18 cellular contexts compared by ENCODE assay signal in the genomic region with DNA sequence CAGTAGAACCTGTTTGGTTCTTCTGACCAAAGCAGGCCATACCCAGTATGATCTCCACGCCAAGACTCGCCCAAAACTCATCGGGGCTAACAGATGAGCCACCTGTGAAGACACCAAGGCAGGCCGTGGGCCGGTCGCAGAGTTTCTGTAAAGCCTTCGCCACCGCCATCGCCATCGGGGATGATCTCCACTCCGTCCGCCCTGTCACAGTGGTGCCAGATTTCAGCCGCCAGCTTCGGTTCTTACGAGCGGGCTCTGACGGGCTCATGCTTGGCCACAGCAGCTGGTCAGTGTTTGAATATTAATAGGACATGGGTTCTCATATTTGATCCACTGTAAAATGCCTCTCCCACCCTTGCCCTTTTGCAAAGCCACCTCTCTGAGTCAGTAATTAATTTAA.
"Had no signal": no experiment of that assay in that cellular context is flagged by ENCODE, and none has a peak within 500 bp of the region (broad histone marks: within the 10 kb centered on the region; RNA-seq: fewer than 3 reads in every experiment).

No MANE protein-coding gene starts in this region.

- H3K27ac Mint-ChIP-seq: activated naive CD4-positive, alpha-beta T cell treated with anti-CD3 and anti-CD28 coated beads, Interleukin-2, amount 10 ng/mL, durations not matched to agents 7 days and 5 days; activated naive CD8-positive, alpha-beta T cell treated with anti-CD3 and anti-CD28 coated beads for 36 hours; T-helper 17 cell; WTC11 had no signal

- H3K36me3 Mint-ChIP-seq: activated naive CD4-positive, alpha-beta T cell treated with anti-CD3 and anti-CD28 coated beads, Interleukin-2, amount 10 ng/mL, durations not matched to agents 7 days and 5 days; activated naive CD8-positive, alpha-beta T cell treated with anti-CD3 and anti-CD28 coated beads for 36 hours had no signal

- ATAC-seq: activated T-cell treated with anti-CD3 and anti-CD28 coated beads, Interleukin-2, amount 50 U/mL, for 4 hours; T-helper 17 cell; WTC11 had no signal

- H3K27me3 Mint-ChIP-seq: activated naive CD4-positive, alpha-beta T cell treated with anti-CD3 and anti-CD28 coated beads, Interleukin-2, amount 10 ng/mL, durations not matched to agents 7 days and 5 days had no signal

- H3K4me3 Mint-ChIP-seq: activated naive CD4-positive, alpha-beta T cell treated with anti-CD3 and anti-CD28 coated beads, Interleukin-2, amount 10 ng/mL, durations not matched to agents 7 days and 5 days; activated naive CD8-positive, alpha-beta T cell treated with anti-CD3 and anti-CD28 coated beads for 36 hours; activated T-cell treated with anti-CD3 and anti-CD28 coated beads, Interleukin-2, amount 50 U/mL, for 4 hours; T-helper 17 cell; WTC11 had no signal

- H3K4me1 Mint-ChIP-seq: activated naive CD4-positive, alpha-beta T cell treated with anti-CD3 and anti-CD28 coated beads, Interleukin-2, amount 10 ng/mL, durations not matched to agents 7 days and 5 days; activated naive CD8-positive, alpha-beta T cell treated with anti-CD3 and anti-CD28 coated beads for 36 hours; T-helper 17 cell; WTC11 had no signal

- DNase-seq: activated CD4-positive, alpha-beta T cell treated with anti-CD3 and anti-CD28 coated beads for 48 hours; activated CD4-positive, alpha-beta T cell treated with anti-CD3 and anti-CD28 coated beads, Interleukin-2, amount 50 U/mL, for 4 hours; activated CD4-positive, CD25-positive, alpha-beta regulatory T cell treated with anti-CD3 and anti-CD28 coated beads, Interleukin-2, amount 50 U/mL, for 72 hours; activated CD8-positive, alpha-beta memory T cell treated with anti-CD3 and anti-CD28 coated beads for 24 hours; activated gamma-delta T cell treated with Interleukin-2 at 50 U/mL for 16 hours; activated naive CD4-positive, alpha-beta T cell treated with anti-CD3 and anti-CD28 coated beads, Interleukin-2, amount 10 ng/mL, durations not matched to agents 7 days and 5 days; activated naive CD8-positive, alpha-beta T cell treated with anti-CD3 and anti-CD28 coated beads for 36 hours; activated T-cell treated with anti-CD3 and anti-CD28 coated beads, Interleukin-2, amount 50 U/mL, for 4 hours; central memory CD4-positive, alpha-beta T cell; MM.1S; NCI-H1105; NCI-H1436; NCI-H1694 treated with DMSO at 0.1 percent for 48 hours; NCI-H2029 treated with DMSO at 0.1 percent for 48 hours; NK-92 treated with Interleukin-12 subunit alpha and Interleukin-12 subunit beta, amount 100 ng/mL, for 24 hours; T-helper 17 cell; T-helper 9 cell had no signal

- H3K9me3 Mint-ChIP-seq: activated naive CD4-positive, alpha-beta T cell treated with anti-CD3 and anti-CD28 coated beads, Interleukin-2, amount 10 ng/mL, durations not matched to agents 7 days and 5 days; activated naive CD8-positive, alpha-beta T cell treated with anti-CD3 and anti-CD28 coated beads for 36 hours; activated T-cell treated with anti-CD3 and anti-CD28 coated beads, Interleukin-2, amount 50 U/mL, for 4 hours had no signal
